ENCODE assay signal across 19 cellular contexts in the genomic region with DNA sequence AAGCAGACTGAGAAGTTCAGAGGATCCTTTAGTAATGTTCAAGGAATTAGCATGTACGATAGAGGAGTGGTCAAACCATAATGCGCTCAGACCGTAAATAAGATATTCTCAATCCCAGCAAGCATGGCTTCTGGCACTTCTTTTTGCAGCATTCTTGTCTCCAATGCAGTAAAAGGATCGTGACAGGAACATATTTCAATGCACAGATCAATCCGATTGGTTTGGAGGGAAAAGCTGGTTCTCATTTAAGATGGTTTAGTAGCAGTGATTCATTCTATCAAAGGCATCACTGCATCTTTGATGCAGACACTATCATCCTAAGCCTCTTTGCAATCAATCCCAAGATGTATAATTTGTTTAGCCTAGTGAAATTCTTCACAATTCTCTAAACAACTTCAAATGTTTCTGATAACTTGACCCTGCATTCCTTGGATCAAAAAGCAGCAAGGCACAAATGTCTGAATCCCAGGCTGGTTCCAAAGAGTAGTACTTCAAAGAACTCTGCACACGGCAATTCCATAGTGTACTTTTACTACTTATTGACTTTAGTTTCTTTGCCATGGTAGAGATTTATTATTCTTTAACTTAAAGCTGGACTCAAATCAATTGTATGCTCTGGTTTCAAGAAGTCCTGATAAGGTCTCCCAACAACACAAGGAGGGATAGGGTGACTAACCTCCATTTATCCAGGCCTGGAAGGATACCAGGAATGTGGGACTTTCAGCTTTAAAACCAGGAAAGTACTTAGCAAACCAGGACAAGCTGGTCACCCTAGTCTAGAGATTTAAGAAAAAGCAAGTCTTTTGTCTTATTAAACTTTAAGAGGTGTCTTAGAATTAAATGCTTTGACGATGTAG.
A peak's percentile ranks its signal among the peaks of the same experiment; 100 is the strongest.
DNase-seq lines count a peak whose midpoint lies in the region; ATAC-seq and TF ChIP-seq lines count a peak whose summit lies in the region.
"Had no signal": no experiment of that assay in that cellular context is flagged by ENCODE, and none has a peak within 500 bp of the region (broad histone marks: within the 10 kb centered on the region; RNA-seq: fewer than 3 reads in every experiment).

No MANE protein-coding gene starts in this region.

- no peaks in the 10 kb centered on the region for H3K9me2 ChIP-seq in hepatocyte (replicated peaks; ENCODE audit: insufficient read depth)

- no peak overlapping the region for H3K4me3 Mint-ChIP-seq in progenitor cell of endocrine pancreas (ENCODE audit: low read depth)
- H3K4me3 Mint-ChIP-seq in activated T-cell treated with anti-CD3 and anti-CD28 coated beads, Interleukin-2, amount 50 U/mL, for 4 hours = no peak overlapping the region
- H3K4me3 Mint-ChIP-seq: B cell had no signal

- CTCF ChIA-PET in Panc1 (lab: Charles Lee) = no interaction called here

- H3K36me3 ChIP-seq in Panc1 (ENCODE audit: control insufficient read depth, insufficient read depth, low read length) (no peaks in the 10 kb centered on the region), hepatocyte (replicated peaks; ENCODE audit: insufficient read depth, low read depth) (no peaks in the 10 kb centered on the region), tibial artery (no peaks in the 10 kb centered on the region)
- no peaks in the 10 kb centered on the region for H3K36me3 ChIP-seq in effector memory CD4-positive, alpha-beta T cell (ENCODE audit: control insufficient read depth, insufficient read depth, low read length)
- H3K36me3 ChIP-seq: Peyer's patch had no signal

- H3K4me1 Mint-ChIP-seq in progenitor cell of endocrine pancreas (ENCODE audit: low read depth) = peaks cover 25% of the 10 kb centered on the region
- H3K4me1 Mint-ChIP-seq in activated T-cell treated with anti-CD3 and anti-CD28 coated beads, Interleukin-2, amount 50 U/mL, for 4 hours (ENCODE audit: low read depth) = no peaks in the 10 kb centered on the region
- H3K4me1 Mint-ChIP-seq: B cell had no signal

- H3K27me3 ChIP-seq in Panc1 (ENCODE audit: control insufficient read depth, insufficient read depth, low read length) (no peaks in the 10 kb centered on the region), hepatocyte (no peaks in the 10 kb centered on the region), tibial artery (no peaks in the 10 kb centered on the region)
- H3K27me3 ChIP-seq in effector memory CD4-positive, alpha-beta T cell (replicated peaks; ENCODE audit: control insufficient read depth, insufficient read depth, low read length, poor library complexity, severe bottlenecking) = no peaks in the 10 kb centered on the region
- H3K27me3 ChIP-seq: body of pancreas, Peyer's patch had no signal

- peak overlapping the region; percentile 58 for H3K27ac Mint-ChIP-seq in progenitor cell of endocrine pancreas
- H3K27ac Mint-ChIP-seq: B cell had no signal

- no peaks in the 10 kb centered on the region for H3K9me3 Mint-ChIP-seq in progenitor cell of endocrine pancreas (ENCODE audit: low read depth)
- peaks cover 4% of the 10 kb centered on the region for H3K9me3 Mint-ChIP-seq in activated T-cell treated with anti-CD3 and anti-CD28 coated beads, Interleukin-2, amount 50 U/mL, for 4 hours

- in situ Hi-C loops in Panc1 (cut with HindIII; ENCODE audit: low pct_unique_long_range_greater_than_20kb, low sequenced_read_pairs) = no loop called here

- peak overlapping the region; percentile 95 for H3K27ac ChIP-seq in Panc1 (ENCODE audit: low read length)
- H3K27ac ChIP-seq in hepatocyte = peak overlapping the region; percentile 57
- no peak overlapping the region for H3K27ac ChIP-seq in effector memory CD4-positive, alpha-beta T cell (ENCODE audit: insufficient read depth, low read length, poor library complexity, severe bottlenecking)
- no peak overlapping the region for H3K27ac ChIP-seq in tibial artery
- H3K27ac ChIP-seq: body of pancreas, dorsolateral prefrontal cortex, HL-60, Peyer's patch had no signal

- no peaks in the 10 kb centered on the region for H3K9me3 ChIP-seq in Panc1 (ENCODE audit: control insufficient read depth, insufficient read depth, low read depth, low read length)
- no peaks in the 10 kb centered on the region for H3K9me3 ChIP-seq in hepatocyte (ENCODE audit: low read depth)
- H3K9me3 ChIP-seq in effector memory CD4-positive, alpha-beta T cell (ENCODE audit: control insufficient read depth, low read length) = no peaks in the 10 kb centered on the region
- no peaks in the 10 kb centered on the region for H3K9me3 ChIP-seq in tibial artery
- H3K9me3 ChIP-seq: body of pancreas, Peyer's patch had no signal

- ATAC-seq in Panc1 = peak; percentile 75
- no peak for ATAC-seq in activated T-cell treated with anti-CD3 and anti-CD28 coated beads, Interleukin-2, amount 50 U/mL, for 4 hours
- ATAC-seq: body of pancreas had no signal

- DNase-seq in ELR (ENCODE audit: low read depth) (peak; percentile 17), Panc1 (ENCODE audit: low read depth, low spot score) (no peak), hepatocyte (ENCODE audit: low spot score) (peak; percentile 44), progenitor cell of endocrine pancreas (ENCODE audit: low spot score, unreplicated experiment) (no peak), tibial artery (no peak)
- DNase-seq in effector memory CD4-positive, alpha-beta T cell = no peak
- no peak for DNase-seq in activated T-cell treated with anti-CD3 and anti-CD28 coated beads, Interleukin-2, amount 50 U/mL, for 4 hours
- DNase-seq: activated CD4-positive, alpha-beta T cell treated with anti-CD3 and anti-CD28 coated beads for 48 hours; activated naive CD4-positive, alpha-beta T cell treated with Interleukin-2 at 50 U/mL for 16 hours; body of pancreas; dorsolateral prefrontal cortex; GDM1; KG1; NCI-H1092; NCI-H748 treated with DMSO at 0.1 percent for 48 hours; Peyer's patch; stimulated activated CD4-positive, alpha-beta T cell treated with anti-CD3 and anti-CD28 coated beads, Interleukin-2, amount 100 ng/mL, for 48 hours had no signal

- 51% methylated on average over 7 of the region's 7 CpGs for WGBS in hepatocyte (ENCODE audit: low lambda C conversion rate, missing lambda C conversion rate)

- intact Hi-C loops in Panc1 (cut with micrococcal nuclease; ENCODE audit: unreplicated experiment) (loop anchor here (2.0 kb wide), 1 partner anchor 64 kb away; no protein-coding TSS in a partner anchor), tibial artery (cut with DNase I; ENCODE audit: low total_unique reads) (no loop called here)

- H2AFZ ChIP-seq in hepatocyte = no peak overlapping the region

- H3K4me2 ChIP-seq in hepatocyte = peak overlapping the region; percentile 11

- POLR2A ChIA-PET in Panc1 (lab: Charles Lee) = no interaction called here

- no TSS peak for BruUV-seq in Panc1 (replicated peaks; lab: Mats Ljungman, UMichigan)

- no peaks in the 10 kb centered on the region for H3K36me3 Mint-ChIP-seq in progenitor cell of endocrine pancreas (ENCODE audit: insufficient read depth)
- peaks cover 10% of the 10 kb centered on the region for H3K36me3 Mint-ChIP-seq in activated T-cell treated with anti-CD3 and anti-CD28 coated beads, Interleukin-2, amount 50 U/mL, for 4 hours (ENCODE audit: insufficient read depth)

- peaks cover 4% of the 10 kb centered on the region for H3K27me3 Mint-ChIP-seq in progenitor cell of endocrine pancreas
- H3K27me3 Mint-ChIP-seq in activated T-cell treated with anti-CD3 and anti-CD28 coated beads, Interleukin-2, amount 50 U/mL, for 4 hours (ENCODE audit: low read depth) = no peaks in the 10 kb centered on the region
- H3K27me3 Mint-ChIP-seq: B cell had no signal

- H3K4me1 ChIP-seq in Panc1 (ENCODE audit: control insufficient read depth, insufficient read depth, low read length) (peaks cover 35% of the 10 kb centered on the region), hepatocyte (ENCODE audit: insufficient read depth) (peaks cover 6% of the 10 kb centered on the region), tibial artery (peaks cover 0 to 7% (median 0%) of the 10 kb centered on the region in 4 donors)
- H3K4me1 ChIP-seq in effector memory CD4-positive, alpha-beta T cell (ENCODE audit: control insufficient read depth, insufficient read depth, low read length, poor library complexity, severe bottlenecking) = no peaks in the 10 kb centered on the region
- H3K4me1 ChIP-seq: body of pancreas had no signal

- TF ChIP-seq CTCF in Panc1 (IDR thresholded peaks at IDR 0.05) (no peak), hepatocyte (IDR thresholded peaks at IDR 0.05; ENCODE audit: poor library complexity) (no peak), progenitor cell of endocrine pancreas (IDR thresholded peaks at IDR 0.05; ENCODE audit: unreplicated experiment) (no peak), tibial artery (IDR thresholded peaks at IDR 0.05) (no peak)

- H3K4me3 ChIP-seq in Panc1 (ENCODE audit: low read depth in 2 of 2, low read length in 2 of 2) = no peak overlapping the region
- no peak overlapping the region for H3K4me3 ChIP-seq in hepatocyte
- H3K4me3 ChIP-seq in effector memory CD4-positive, alpha-beta T cell (ENCODE audit: insufficient read depth, low read depth, low read length, poor library complexity, severe bottlenecking) = no peak overlapping the region
- H3K4me3 ChIP-seq in tibial artery = no peak overlapping the region
- H3K4me3 ChIP-seq: body of pancreas, dorsolateral prefrontal cortex, Peyer's patch had no signal

- no peaks in the 10 kb centered on the region for H3K79me2 ChIP-seq in hepatocyte

- H4K20me1 ChIP-seq in hepatocyte (ENCODE audit: insufficient read depth, poor library complexity, severe bottlenecking) = no peaks in the 10 kb centered on the region

Comparison
In these comparisons a context has a peak if more than half of its experiments do, and no peak if none do; other contexts are left out.
1. DNase-seq: peak in ELR (single experiment) and hepatocyte (single experiment); none in Panc1 (single experiment), progenitor cell of endocrine pancreas (single experiment), effector memory CD4-positive, alpha-beta T cell (0 of 3), activated T-cell treated with anti-CD3 and anti-CD28 coated beads, Interleukin-2, amount 50 U/mL, for 4 hours (single experiment) and tibial artery (0 of 2).
2. H3K27ac ChIP-seq: peak in Panc1 (single experiment) and hepatocyte (single experiment); none in effector memory CD4-positive, alpha-beta T cell (single experiment) and tibial artery (0 of 2).